Comparison of ENCODE assay signal across 8 cellular contexts in genomic region chr13:52652170-52652979, GRCh38. TPM values are rescaled to one million over a fixed set of nuclear protein-coding genes. Genes with fewer than 3 reads are reported as not detected.
DNase-seq lines count a peak whose midpoint lies in the region; ATAC-seq, FAIRE-seq and TF ChIP-seq lines count a peak whose summit lies in the region.

Gene SUGT1, plus strand, starts transcription at chr13:52652836. Its CDS starts 85 bp downstream, at chr13:52652921.

- H3K9me3 ChIP-seq in heart left ventricle (no peaks in the 10 kb centered on the region), upper lobe of left lung (no peaks in the 10 kb centered on the region)

- TF ChIP-seq POLR2A in GM12891 (IDR thresholded peaks at IDR 0.05; ENCODE audit: low read depth, low read length) (peak; percentile 85), heart left ventricle (IDR thresholded peaks at IDR 0.05) (peak in 1 of 2 donors; percentile 61), upper lobe of left lung (IDR thresholded peaks at IDR 0.05) (peak in 3 of 4 donors; percentile 78 to 81 (median 80))

- H3K36me3 ChIP-seq in heart left ventricle (peaks cover 0 to 20% (median 12%) of the 10 kb centered on the region in 9 donors), upper lobe of left lung (peaks cover 0 to 13% (median 0%) of the 10 kb centered on the region in 4 donors)

- H3K27ac ChIP-seq in adipose tissue (ENCODE audit: low read depth, low read length) (peak within 1 kb of the TSS; percentile 91), heart left ventricle (peak within 1 kb of the TSS; percentile 95 to 100 (median 99)), upper lobe of left lung (peak within 1 kb of the TSS; percentile 94 to 98 (median 97))

- H3K4me1 ChIP-seq in heart left ventricle (peaks cover 0 to 47% (median 38%) of the 10 kb centered on the region in 12 donors), upper lobe of left lung (peaks cover 29 to 37% (median 34%) of the 10 kb centered on the region in 4 donors)

- peak within 1 kb of the TSS; percentile 59 to 91 (median 80) for H3K4me3 ChIP-seq in heart left ventricle
- peak within 1 kb of the TSS; percentile 63 to 88 (median 79) for H3K4me3 ChIP-seq in upper lobe of left lung

- H3K27me3 ChIP-seq in heart left ventricle: no peaks in the 10 kb centered on the region
- H3K27me3 ChIP-seq in upper lobe of left lung: no peaks in the 10 kb centered on the region

- FAIRE-seq in GM12891 (lab: Jason Lieb, UNC): peak; percentile 99

- peak in 1 of 4 donors; percentile 60 for TF ChIP-seq EP300 in upper lobe of left lung (IDR thresholded peaks at IDR 0.05)

- ATAC-seq in HG02840 (IDR thresholded peaks at IDR 0.05; ENCODE audit: low FRiP score, unreplicated experiment) (peak; percentile 96), heart left ventricle (peak; percentile 99 to 100 (median 99)), upper lobe of left lung (ENCODE audit: low FRiP score in 2 of 2) (peak; percentile 99 to 100)

- DNase-seq in GM12891 (ENCODE audit: insufficient read length, low spot score): peak; percentile 65
- peak; percentile 86 for DNase-seq in NCI-H1436 (lab: John Stamatoyannopoulos, UW)
- peak; percentile 89 for DNase-seq in T follicular helper cell (ENCODE audit: low read depth)
- peak; percentile 98 to 99 (median 98) for DNase-seq in heart left ventricle
- DNase-seq in pons (ENCODE audit: low spot score): peak; percentile 97
- peak; percentile 98 to 99 for DNase-seq in upper lobe of left lung

- intact Hi-C loops in heart left ventricle (cut with DNase I): loop anchor here in 8 of 10 donors (1.0 to 10.0 kb wide), 6 partner anchors 35 to 850 kb away; partner anchors contain the start of genes CKAP2 (in 4 of the 8), VPS36 (in 4 of the 8) and DHRS12 (in 1 of the 8)

- WGBS in adipose tissue, 3 donors: 0% methylated on average over 60 to 61 of the region's 61 CpGs
- WGBS in heart left ventricle, 4 donors: 0% methylated on average over 22 to 61 of the region's 61 CpGs
- 0 to 1% methylated on average over 14 to 61 of the region's 61 CpGs for WGBS in upper lobe of left lung, 2 donors

- TF ChIP-seq CTCF in heart left ventricle (IDR thresholded peaks at IDR 0.05) (peak; percentile 25 to 87 (median 61)), upper lobe of left lung (IDR thresholded peaks at IDR 0.05) (peak; percentile 44 to 87 (median 78))

TF ChIP-seq in GM12891, 5 proteins besides CTCF, POLR2A, EP300 and RAD21:
- no peak for TF ChIP-seq PAX5 (IDR thresholded peaks at IDR 0.05; ENCODE audit: insufficient read depth, low read length, severe bottlenecking)
- peak; percentile 82 for TF ChIP-seq POU2F2 (IDR thresholded peaks at IDR 0.05; ENCODE audit: low read depth, low read length)
- peak; percentile 78 for TF ChIP-seq POLR2AphosphoS5 (IDR thresholded peaks at IDR 0.05; ENCODE audit: low read depth, low read length)
- peak; percentile 36 for TF ChIP-seq SPI1 (IDR thresholded peaks at IDR 0.05; ENCODE audit: low read depth, low read length)
- peak; percentile 85 for TF ChIP-seq TAF1 (IDR thresholded peaks at IDR 0.05; ENCODE audit: low read depth, low read length)

RNA-seq across cellular contexts. Expression of gene SUGT1, which starts in this region (rescaled TPM):
- polyA plus RNA-seq in GM12891 (2012; ENCODE audit: low read depth, missing spikeins): 54.3 TPM
- polyA plus RNA-seq in adipose tissue: 10 to 100 TPM; 26.8 to 44.2 (median 29.7) TPM
- total RNA-seq in heart left ventricle: 10 to 100 TPM; 32.7 to 59.2 (median 47.4) TPM
- 10 to 100 TPM; 42.6 to 70.8 TPM for polyA plus RNA-seq in heart left ventricle
- total RNA-seq in upper lobe of left lung: 10 to 100 TPM; 19.9 to 43.7 (median 28.0) TPM

Comparison
In these comparisons a context has a peak if more than half of its experiments do, and no peak if none do; other contexts are left out.
1. Peak in every context shown above with its lines: DNase-seq, ATAC-seq, H3K4me3 ChIP-seq and H3K27ac ChIP-seq.